ENCODE assay signal across 30 cellular contexts in the genomic region with DNA sequence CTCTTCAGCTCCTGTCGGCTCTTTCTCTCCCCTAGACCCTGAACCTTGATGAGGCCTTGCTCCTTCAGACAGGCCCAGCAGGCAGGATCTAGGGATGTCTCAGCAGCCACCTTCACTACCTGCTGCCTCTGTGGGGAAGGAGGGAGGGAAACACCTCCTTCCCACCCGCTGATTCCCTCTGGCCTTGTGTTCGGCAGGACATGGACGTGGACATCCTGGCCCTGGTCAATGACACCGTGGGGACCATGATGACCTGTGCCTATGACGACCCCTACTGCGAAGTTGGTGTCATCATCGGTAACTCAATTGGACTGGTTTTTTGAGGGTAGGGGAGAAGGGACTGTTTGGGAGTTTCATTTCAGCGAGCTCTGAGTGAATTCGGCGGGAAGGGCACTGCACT. TPM values are rescaled to one million over a fixed set of nuclear protein-coding genes. Genes with fewer than 3 reads are reported as not detected.
"Had no signal": no experiment of that assay in that cellular context is flagged by ENCODE, and none has a peak within 500 bp of the region (broad histone marks: within the 10 kb centered on the region; RNA-seq: fewer than 3 reads in every experiment).

No MANE protein-coding gene starts in this region.

- H3K9me3 ChIP-seq: adrenal gland, body of pancreas, gastrocnemius medialis, left ventricle myocardium inferior, mucosa of descending colon, pancreas, psoas muscle had no signal

- ATAC-seq: activated CD4-positive, alpha-beta T cell treated with anti-CD3 and anti-CD28 coated beads for 36 hours; activated CD8-positive, alpha-beta memory T cell treated with anti-CD3 and anti-CD28 coated beads, Interleukin-2, amount 10 ng/mL, durations not matched to agents 7 days and 5 days; activated CD8-positive, alpha-beta T cell treated with anti-CD3 and anti-CD28 coated beads, Interleukin-2, amount 10 ng/mL, durations not matched to agents 7 days and 5 days; body of pancreas; gastrocnemius medialis; mucosa of descending colon; pancreas; psoas muscle had no signal

- H3K4me2 ChIP-seq: smooth muscle cell had no signal

- H3K9me3 Mint-ChIP-seq: activated naive CD4-positive, alpha-beta T cell treated with anti-CD3 and anti-CD28 coated beads for 36 hours; activated naive CD8-positive, alpha-beta T cell treated with anti-CD3 and anti-CD28 coated beads for 36 hours; nephron; T-helper 2 cell treated with Interferon-gamma antibody and Interleukin-4, amounts not matched to agents 5 μg/mL and 100 μg/mL, for 36 hours had no signal

- H3K27me3 ChIP-seq: adrenal gland, body of pancreas, gastrocnemius medialis, pancreas had no signal

- H3K36me3 Mint-ChIP-seq: activated CD8-positive, alpha-beta memory T cell treated with anti-CD3 and anti-CD28 coated beads, Interleukin-2, amount 10 ng/mL, durations not matched to agents 7 days and 5 days; activated naive CD8-positive, alpha-beta T cell treated with anti-CD3 and anti-CD28 coated beads for 36 hours had no signal

- H3K4me1 ChIP-seq: body of pancreas, gastrocnemius medialis, pancreas had no signal

- H3K27ac ChIP-seq: body of pancreas, dorsolateral prefrontal cortex, gastrocnemius medialis, left ventricle myocardium inferior, pancreas, psoas muscle had no signal

- H3K4me3 ChIP-seq: adrenal gland, body of pancreas, coronary artery, dorsolateral prefrontal cortex, gastrocnemius medialis, left ventricle myocardium inferior, lung, mucosa of descending colon, pancreas, psoas muscle, smooth muscle cell had no signal

- H3K4me3 Mint-ChIP-seq: activated CD4-positive, alpha-beta T cell treated with anti-CD3 and anti-CD28 coated beads for 36 hours; activated CD8-positive, alpha-beta memory T cell treated with anti-CD3 and anti-CD28 coated beads, Interleukin-2, amount 10 ng/mL, durations not matched to agents 7 days and 5 days; activated CD8-positive, alpha-beta T cell treated with anti-CD3 and anti-CD28 coated beads, Interleukin-2, amount 10 ng/mL, durations not matched to agents 7 days and 5 days; activated naive CD4-positive, alpha-beta T cell treated with anti-CD3 and anti-CD28 coated beads for 36 hours; activated naive CD8-positive, alpha-beta T cell treated with anti-CD3 and anti-CD28 coated beads for 36 hours; nephron; T-helper 2 cell treated with Interferon-gamma antibody and Interleukin-4, amounts not matched to agents 5 μg/mL and 100 μg/mL, for 36 hours had no signal

- H3K27ac Mint-ChIP-seq: activated CD4-positive, alpha-beta T cell treated with anti-CD3 and anti-CD28 coated beads for 36 hours; activated CD8-positive, alpha-beta T cell treated with anti-CD3 and anti-CD28 coated beads, Interleukin-2, amount 10 ng/mL, durations not matched to agents 7 days and 5 days; activated naive CD4-positive, alpha-beta T cell treated with anti-CD3 and anti-CD28 coated beads for 36 hours; activated naive CD8-positive, alpha-beta T cell treated with anti-CD3 and anti-CD28 coated beads for 36 hours; T-helper 2 cell treated with Interferon-gamma antibody and Interleukin-4, amounts not matched to agents 5 μg/mL and 100 μg/mL, for 36 hours had no signal

- H3K36me3 ChIP-seq: adrenal gland, gastrocnemius medialis, left ventricle myocardium inferior, pancreas had no signal

- H3K27me3 Mint-ChIP-seq: activated CD4-positive, alpha-beta T cell treated with anti-CD3 and anti-CD28 coated beads for 36 hours; activated CD8-positive, alpha-beta memory T cell treated with anti-CD3 and anti-CD28 coated beads, Interleukin-2, amount 10 ng/mL, durations not matched to agents 7 days and 5 days; activated naive CD8-positive, alpha-beta T cell treated with anti-CD3 and anti-CD28 coated beads for 36 hours had no signal

- DNase-seq: activated CD4-positive, alpha-beta T cell treated with anti-CD3 and anti-CD28 coated beads for 36 hours; activated CD4-positive, CD25-positive, alpha-beta regulatory T cell; activated CD8-positive, alpha-beta memory T cell treated with anti-CD3 and anti-CD28 coated beads, Interleukin-2, amount 10 ng/mL, durations not matched to agents 7 days and 5 days; activated CD8-positive, alpha-beta T cell treated with anti-CD3 and anti-CD28 coated beads, Interleukin-2, amount 10 ng/mL, durations not matched to agents 7 days and 5 days; activated effector memory CD4-positive, alpha-beta T cell treated with anti-CD3 and anti-CD28 coated beads, Interleukin-2, amount 50 U/mL, for 16 hours; activated naive CD4-positive, alpha-beta T cell treated with anti-CD3 and anti-CD28 coated beads for 36 hours; activated naive CD8-positive, alpha-beta T cell treated with anti-CD3 and anti-CD28 coated beads for 36 hours; adrenal gland; body of pancreas; dorsolateral prefrontal cortex; effector memory CD4-positive, alpha-beta T cell; gastrocnemius medialis; glutamatergic neuron; islet precursor cell; left ventricle myocardium inferior; mucosa of descending colon; pancreas; psoas muscle; stimulated activated CD4-positive, alpha-beta T cell treated with anti-CD3 and anti-CD28 coated beads, Interleukin-15, amount 100 ng/mL, for 24 hours; stimulated activated CD4-positive, alpha-beta T cell treated with anti-CD3 and anti-CD28 coated beads, Interleukin-2, amount 100 ng/mL, for 24 hours; stimulated activated naive CD4-positive, alpha-beta T cell treated with Interleukin-2 at 50 U/mL for 16 hours; T-helper 1 cell; trophoblast cell had no signal

RNA-seq across cellular contexts. Expression of gene HKDC1, which starts 20.3 kb away (rescaled TPM):
- total RNA-seq: aorta, cardiac septum, left ventricle myocardium inferior, psoas muscle had no signal
